1 cellular context compared by ENCODE assay signal in genomic region chr18:6633370-6633769, GRCh38.
TF ChIP-seq lines count a peak whose summit lies in the region.

No MANE protein-coding gene starts in this region.

TF ChIP-seq in GM12878, 131 proteins besides CTCF, POLR2A, EP300 and RAD21:
- TF ChIP-seq RFX5 (IDR thresholded peaks at IDR 0.05; ENCODE audit: low read depth, low read length) = no peak
- TF ChIP-seq RBBP5 (conservative IDR thresholded peaks at IDR 0.05) = no peak
- no peak for TF ChIP-seq CEBPB (IDR thresholded peaks at IDR 0.05; ENCODE audit: borderline replicate concordance in 1 of 2, low read depth in 2 of 2, low read length in 2 of 2)
